ENCODE assay signal across 1 cellular context in the genomic region with DNA sequence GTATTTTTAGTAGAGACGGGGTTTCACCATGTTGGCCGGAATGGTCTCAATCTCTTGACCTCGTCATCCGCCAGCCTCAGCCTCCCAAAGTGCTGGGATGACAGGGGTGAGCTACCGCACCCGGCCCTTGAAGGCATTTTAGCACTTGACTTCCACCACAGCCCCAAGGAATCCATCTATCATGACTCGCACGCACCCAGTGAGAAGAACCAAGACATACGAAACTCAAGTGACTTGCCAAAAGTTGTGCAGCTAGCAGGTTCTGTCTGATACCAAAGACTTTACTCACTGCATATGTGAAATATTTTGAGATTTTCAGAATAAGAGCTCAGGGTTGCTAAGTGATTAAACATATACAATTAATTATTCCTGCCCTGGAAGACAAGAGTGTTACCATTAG.
TF ChIP-seq lines count a peak whose summit lies in the region.

No MANE protein-coding gene starts in this region.

TF ChIP-seq in GM23338, 12 proteins besides CTCF, POLR2A, EP300 and RAD21 (continued from another document):
- TF ChIP-seq, protein P1, sequence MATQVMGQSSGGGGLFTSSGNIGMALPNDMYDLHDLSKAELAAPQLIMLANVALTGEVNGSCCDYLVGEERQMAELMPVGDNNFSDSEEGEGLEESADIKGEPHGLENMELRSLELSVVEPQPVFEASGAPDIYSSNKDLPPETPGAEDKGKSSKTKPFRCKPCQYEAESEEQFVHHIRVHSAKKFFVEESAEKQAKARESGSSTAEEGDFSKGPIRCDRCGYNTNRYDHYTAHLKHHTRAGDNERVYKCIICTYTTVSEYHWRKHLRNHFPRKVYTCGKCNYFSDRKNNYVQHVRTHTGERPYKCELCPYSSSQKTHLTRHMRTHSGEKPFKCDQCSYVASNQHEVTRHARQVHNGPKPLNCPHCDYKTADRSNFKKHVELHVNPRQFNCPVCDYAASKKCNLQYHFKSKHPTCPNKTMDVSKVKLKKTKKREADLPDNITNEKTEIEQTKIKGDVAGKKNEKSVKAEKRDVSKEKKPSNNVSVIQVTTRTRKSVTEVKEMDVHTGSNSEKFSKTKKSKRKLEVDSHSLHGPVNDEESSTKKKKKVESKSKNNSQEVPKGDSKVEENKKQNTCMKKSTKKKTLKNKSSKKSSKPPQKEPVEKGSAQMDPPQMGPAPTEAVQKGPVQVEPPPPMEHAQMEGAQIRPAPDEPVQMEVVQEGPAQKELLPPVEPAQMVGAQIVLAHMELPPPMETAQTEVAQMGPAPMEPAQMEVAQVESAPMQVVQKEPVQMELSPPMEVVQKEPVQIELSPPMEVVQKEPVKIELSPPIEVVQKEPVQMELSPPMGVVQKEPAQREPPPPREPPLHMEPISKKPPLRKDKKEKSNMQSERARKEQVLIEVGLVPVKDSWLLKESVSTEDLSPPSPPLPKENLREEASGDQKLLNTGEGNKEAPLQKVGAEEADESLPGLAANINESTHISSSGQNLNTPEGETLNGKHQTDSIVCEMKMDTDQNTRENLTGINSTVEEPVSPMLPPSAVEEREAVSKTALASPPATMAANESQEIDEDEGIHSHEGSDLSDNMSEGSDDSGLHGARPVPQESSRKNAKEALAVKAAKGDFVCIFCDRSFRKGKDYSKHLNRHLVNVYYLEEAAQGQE (IDR thresholded peaks at IDR 0.05; ENCODE audit: unreplicated experiment): no peak
- TF ChIP-seq ZNF331 (CRISPR knock-in tag; IDR thresholded peaks at IDR 0.05; ENCODE audit: low read depth) (no peak), POLR2AphosphoS5 (IDR thresholded peaks at IDR 0.05; ENCODE audit: low read depth) (no peak)
- TF ChIP-seq, protein P2, sequence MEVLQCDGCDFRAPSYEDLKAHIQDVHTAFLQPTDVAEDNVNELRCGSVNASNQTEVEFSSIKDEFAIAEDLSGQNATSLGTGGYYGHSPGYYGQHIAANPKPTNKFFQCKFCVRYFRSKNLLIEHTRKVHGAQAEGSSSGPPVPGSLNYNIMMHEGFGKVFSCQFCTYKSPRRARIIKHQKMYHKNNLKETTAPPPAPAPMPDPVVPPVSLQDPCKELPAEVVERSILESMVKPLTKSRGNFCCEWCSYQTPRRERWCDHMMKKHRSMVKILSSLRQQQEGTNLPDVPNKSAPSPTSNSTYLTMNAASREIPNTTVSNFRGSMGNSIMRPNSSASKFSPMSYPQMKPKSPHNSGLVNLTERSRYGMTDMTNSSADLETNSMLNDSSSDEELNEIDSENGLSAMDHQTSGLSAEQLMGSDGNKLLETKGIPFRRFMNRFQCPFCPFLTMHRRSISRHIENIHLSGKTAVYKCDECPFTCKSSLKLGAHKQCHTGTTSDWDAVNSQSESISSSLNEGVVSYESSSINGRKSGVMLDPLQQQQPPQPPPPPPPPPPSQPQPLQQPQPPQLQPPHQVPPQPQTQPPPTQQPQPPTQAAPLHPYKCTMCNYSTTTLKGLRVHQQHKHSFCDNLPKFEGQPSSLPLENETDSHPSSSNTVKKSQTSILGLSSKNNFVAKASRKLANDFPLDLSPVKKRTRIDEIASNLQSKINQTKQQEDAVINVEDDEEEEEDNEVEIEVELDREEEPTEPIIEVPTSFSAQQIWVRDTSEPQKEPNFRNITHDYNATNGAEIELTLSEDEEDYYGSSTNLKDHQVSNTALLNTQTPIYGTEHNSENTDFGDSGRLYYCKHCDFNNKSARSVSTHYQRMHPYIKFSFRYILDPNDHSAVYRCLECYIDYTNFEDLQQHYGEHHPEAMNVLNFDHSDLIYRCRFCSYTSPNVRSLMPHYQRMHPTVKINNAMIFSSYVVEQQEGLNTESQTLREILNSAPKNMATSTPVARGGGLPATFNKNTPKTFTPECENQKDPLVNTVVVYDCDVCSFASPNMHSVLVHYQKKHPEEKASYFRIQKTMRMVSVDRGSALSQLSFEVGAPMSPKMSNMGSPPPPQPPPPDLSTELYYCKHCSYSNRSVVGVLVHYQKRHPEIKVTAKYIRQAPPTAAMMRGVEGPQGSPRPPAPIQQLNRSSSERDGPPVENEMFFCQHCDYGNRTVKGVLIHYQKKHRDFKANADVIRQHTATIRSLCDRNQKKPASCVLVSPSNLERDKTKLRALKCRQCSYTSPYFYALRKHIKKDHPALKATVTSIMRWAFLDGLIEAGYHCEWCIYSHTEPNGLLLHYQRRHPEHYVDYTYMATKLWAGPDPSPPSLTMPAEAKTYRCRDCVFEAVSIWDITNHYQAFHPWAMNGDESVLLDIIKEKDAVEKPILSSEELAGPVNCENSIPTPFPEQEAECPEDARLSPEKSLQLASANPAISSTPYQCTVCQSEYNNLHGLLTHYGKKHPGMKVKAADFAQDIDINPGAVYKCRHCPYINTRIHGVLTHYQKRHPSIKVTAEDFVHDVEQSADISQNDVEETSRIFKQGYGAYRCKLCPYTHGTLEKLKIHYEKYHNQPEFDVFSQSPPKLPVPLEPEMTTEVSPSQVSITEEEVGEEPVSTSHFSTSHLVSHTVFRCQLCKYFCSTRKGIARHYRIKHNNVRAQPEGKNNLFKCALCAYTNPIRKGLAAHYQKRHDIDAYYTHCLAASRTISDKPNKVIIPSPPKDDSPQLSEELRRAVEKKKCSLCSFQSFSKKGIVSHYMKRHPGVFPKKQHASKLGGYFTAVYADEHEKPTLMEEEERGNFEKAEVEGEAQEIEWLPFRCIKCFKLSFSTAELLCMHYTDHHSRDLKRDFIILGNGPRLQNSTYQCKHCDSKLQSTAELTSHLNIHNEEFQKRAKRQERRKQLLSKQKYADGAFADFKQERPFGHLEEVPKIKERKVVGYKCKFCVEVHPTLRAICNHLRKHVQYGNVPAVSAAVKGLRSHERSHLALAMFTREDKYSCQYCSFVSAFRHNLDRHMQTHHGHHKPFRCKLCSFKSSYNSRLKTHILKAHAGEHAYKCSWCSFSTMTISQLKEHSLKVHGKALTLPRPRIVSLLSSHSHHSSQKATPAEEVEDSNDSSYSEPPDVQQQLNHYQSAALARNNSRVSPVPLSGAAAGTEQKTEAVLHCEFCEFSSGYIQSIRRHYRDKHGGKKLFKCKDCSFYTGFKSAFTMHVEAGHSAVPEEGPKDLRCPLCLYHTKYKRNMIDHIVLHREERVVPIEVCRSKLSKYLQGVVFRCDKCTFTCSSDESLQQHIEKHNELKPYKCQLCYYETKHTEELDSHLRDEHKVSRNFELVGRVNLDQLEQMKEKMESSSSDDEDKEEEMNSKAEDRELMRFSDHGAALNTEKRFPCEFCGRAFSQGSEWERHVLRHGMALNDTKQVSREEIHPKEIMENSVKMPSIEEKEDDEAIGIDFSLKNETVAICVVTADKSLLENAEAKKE (CRISPR knock-in tag; IDR thresholded peaks at IDR 0.05): no peak
